ENCODE assay signal across 16 cellular contexts in the genomic region with DNA sequence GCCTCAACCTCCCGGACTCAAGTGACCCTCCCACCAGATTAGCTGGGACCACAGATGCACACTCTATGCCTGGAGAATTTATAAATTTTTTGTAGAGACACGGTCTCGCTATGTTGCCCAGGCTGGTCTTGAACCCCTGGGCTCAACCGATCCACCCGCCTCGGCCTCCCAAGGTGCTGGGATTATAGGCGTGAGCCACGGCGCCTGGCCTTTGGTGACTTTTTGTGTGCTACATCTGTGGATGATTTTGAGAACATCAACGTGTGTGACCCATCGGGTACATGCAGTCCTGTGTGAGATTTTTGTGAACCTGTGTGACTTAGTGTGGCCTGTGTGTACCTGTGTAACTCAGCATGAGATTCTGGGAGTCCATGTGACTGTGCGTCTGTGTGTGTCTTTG. TPM values are rescaled to one million over a fixed set of nuclear protein-coding genes. Genes with fewer than 3 reads are reported as not detected.
A peak's percentile ranks its signal among the peaks of the same experiment; 100 is the strongest.
DNase-seq lines count a peak whose midpoint lies in the region; ATAC-seq, FAIRE-seq and TF ChIP-seq lines count a peak whose summit lies in the region.
"Had no signal": no experiment of that assay in that cellular context is flagged by ENCODE, and none has a peak within 500 bp of the region (broad histone marks: within the 10 kb centered on the region; RNA-seq: fewer than 3 reads in every experiment).

No MANE protein-coding gene starts in this region.

- H3K9me3 ChIP-seq in HepG2 (ENCODE audit: low read length) = no peaks in the 10 kb centered on the region
- no peaks in the 10 kb centered on the region for H3K9me3 ChIP-seq in right lobe of liver
- no peaks in the 10 kb centered on the region for H3K9me3 ChIP-seq in neural progenitor cell (ENCODE audit: low read depth)
- H3K9me3 ChIP-seq: HAP-1 had no signal

- H3K36me3 ChIP-seq in HepG2 (replicated peaks in 1 of 2; ENCODE audit: control insufficient read depth in 1 of 2, insufficient read depth in 2 of 2, low read length in 2 of 2) (no peaks in the 10 kb centered on the region), right lobe of liver (no peaks in the 10 kb centered on the region), neural progenitor cell (no peaks in the 10 kb centered on the region)
- H3K36me3 ChIP-seq: HAP-1 had no signal

- H3F3A ChIP-seq in neural progenitor cell (ENCODE audit: low read depth) = peaks cover 6% of the 10 kb centered on the region

- no peak overlapping the region for H2AFZ ChIP-seq in HepG2 (ENCODE audit: low read length)
- no peak overlapping the region for H2AFZ ChIP-seq in neural progenitor cell (replicated peaks)

- intact Hi-C loops in HepG2 (cut with micrococcal nuclease; ENCODE audit: unreplicated experiment) (no loop called here), right lobe of liver (cut with DNase I) (no loop called here), dorsolateral prefrontal cortex (cut with DNase I) (no loop called here)

- TF ChIP-seq EP300 in HepG2 (IDR thresholded peaks at IDR 0.05; ENCODE audit: low read depth in 2 of 2, low read length in 2 of 2) (no peak), HepG2 (CRISPR knock-in tag; IDR thresholded peaks at IDR 0.05; ENCODE audit: borderline replicate concordance) (no peak)

- H3K4me1 ChIP-seq in HepG2 (ENCODE audit: insufficient read depth, low read length) = peaks cover 69% of the 10 kb centered on the region
- no peaks in the 10 kb centered on the region for H3K4me1 ChIP-seq in right lobe of liver
- H3K4me1 ChIP-seq in neural progenitor cell = no peaks in the 10 kb centered on the region

- H3K27ac ChIP-seq in HepG2 (ENCODE audit: extremely low read length, insufficient read depth, low read length) (no peak overlapping the region), right lobe of liver (no peak overlapping the region), dorsolateral prefrontal cortex (peak overlapping the region in 44 of 59 donors; percentile 18 to 99 (median 96)), neural progenitor cell (no peak overlapping the region)

- no peak for TF ChIP-seq RAD21 in HepG2 (CRISPR knock-in tag; IDR thresholded peaks at IDR 0.05)

- peaks cover 0 to 5% of the 10 kb centered on the region in 2 experiments; a peak in 1 of 5 replicates for H3K27me3 ChIP-seq in HepG2 (ENCODE audit: control insufficient read depth in 1 of 2, insufficient read depth in 2 of 2, low read length in 2 of 2)
- H3K27me3 ChIP-seq in right lobe of liver = no peaks in the 10 kb centered on the region
- no peaks in the 10 kb centered on the region for H3K27me3 ChIP-seq in dorsolateral prefrontal cortex
- H3K27me3 ChIP-seq in neural progenitor cell = peaks cover 100% of the 10 kb centered on the region

- BruUV-seq in HepG2 (replicated peaks; lab: Mats Ljungman, UMichigan) = no TSS peak

- H3K36me3 Mint-ChIP-seq in neural progenitor cell = no peaks in the 10 kb centered on the region

- H3K4me3 ChIP-seq in HepG2 (replicated peaks in 1 of 3; ENCODE audit: insufficient read depth in 1 of 3, low read depth in 2 of 3, low read length in 3 of 3) = peak overlapping the region in 2 of 3 experiments; percentile 18 to 22; a peak in 4 of 6 replicates
- H3K4me3 ChIP-seq in right lobe of liver = no peak overlapping the region
- H3K4me3 ChIP-seq in dorsolateral prefrontal cortex = no peak overlapping the region
- no peak overlapping the region for H3K4me3 ChIP-seq in neural progenitor cell
- H3K4me3 ChIP-seq: HAP-1 had no signal

- H3K4me1 Mint-ChIP-seq in neural progenitor cell = peaks cover 21% of the 10 kb centered on the region

- FAIRE-seq in HepG2 (lab: Jason Lieb, UNC) = no peak
- FAIRE-seq: GM12891, HTR-8/SVneo had no signal

- H3K4me2 ChIP-seq in HepG2 (ENCODE audit: low read depth, low read length) (peak overlapping the region; percentile 98), neural progenitor cell (no peak overlapping the region)

- H3K9me3 Mint-ChIP-seq in neural progenitor cell = peaks cover 5% of the 10 kb centered on the region
- H3K9me3 Mint-ChIP-seq: CD4-positive, alpha-beta T cell had no signal

- POLR2A ChIA-PET in HepG2 (lab: Yijun Ruan, JAX) = interaction anchor here (1.2 to 3.6 kb wide), 8 partner anchors 10 to 74 kb away, joined by 3 to 66 read pairs (median 11); no protein-coding TSS in a partner anchor

- DNase-seq in HepG2 (ENCODE audit: low spot score) (no peak), right lobe of liver (no peak), dorsolateral prefrontal cortex (no peak), neural progenitor cell (ENCODE audit: low spot score) (no peak), NCI-H1105 (lab: John Stamatoyannopoulos, UW) (no peak), amniotic stem cell (lab: John Stamatoyannopoulos, UW) (no peak), NOMO-1 treated with DMSO at 0.1 percent for 48 hours (lab: John Stamatoyannopoulos, UW; ENCODE audit: unreplicated experiment) (no peak)
- DNase-seq: 8988T; AML-193; CD4-positive, alpha-beta T cell; DMS79; GOT3 had no signal

- ATAC-seq in HepG2 = no peak
- no peak for ATAC-seq in right lobe of liver

- TF ChIP-seq POLR2A in HepG2 (IDR thresholded peaks at IDR 0.05; ENCODE audit: insufficient read depth in 1 of 2, low read depth in 2 of 2, low read length in 2 of 2) (no peak), right lobe of liver (IDR thresholded peaks at IDR 0.05) (no peak)

- WGBS in HepG2 (ENCODE audit: low lambda C conversion rate) = 87% methylated on average over 12 of the region's 12 CpGs
- WGBS in right lobe of liver (ENCODE audit: insufficient coverage, low coverage, low lambda C conversion rate, missing lambda C conversion rate) = 87% methylated on average over 11 of the region's 12 CpGs

- in situ Hi-C loops in HepG2 (cut with HindIII; ENCODE audit: extremely low pct_ligation_motif_present, low pct_unique_long_range_greater_than_20kb) = loop anchor here (5.0 kb wide), 2 partner anchors 36 to 76 kb away; no protein-coding TSS in a partner anchor

- H3K79me2 ChIP-seq in HepG2 (ENCODE audit: insufficient read depth, low read length) (no peaks in the 10 kb centered on the region), neural progenitor cell (ENCODE audit: low read depth) (no peaks in the 10 kb centered on the region)

- H3K27me3 Mint-ChIP-seq in neural progenitor cell (ENCODE audit: insufficient read depth, low read depth) = peaks cover 29% of the 10 kb centered on the region

- H3K9ac ChIP-seq in HepG2 (ENCODE audit: insufficient read depth, low read depth, low read length) (peak overlapping the region; percentile 52), neural progenitor cell (no peak overlapping the region)

- H3K27ac Mint-ChIP-seq in neural progenitor cell = no peak overlapping the region
- H3K27ac Mint-ChIP-seq: CD4-positive, alpha-beta T cell had no signal

- peak overlapping the region; percentile 2 for H3K4me3 Mint-ChIP-seq in neural progenitor cell
- H3K4me3 Mint-ChIP-seq: CD4-positive, alpha-beta T cell had no signal

- TF ChIP-seq CTCF in HepG2 (CRISPR knock-in tag; IDR thresholded peaks at IDR 0.05) = no peak
- no peak for TF ChIP-seq CTCF in right lobe of liver (IDR thresholded peaks at IDR 0.05)
- TF ChIP-seq CTCF in dorsolateral prefrontal cortex (IDR thresholded peaks at IDR 0.05 in 54 of 56, conservative IDR thresholded peaks at IDR 0.05 in 2 of 56; ENCODE audit: low read depth in 1 of 56, partially characterized antibody in 56 of 56) = no peak
- no peak for TF ChIP-seq CTCF in neural progenitor cell (IDR thresholded peaks at IDR 0.05)

- CTCF ChIA-PET in HepG2 (lab: Yijun Ruan, JAX; ENCODE audit: low intra/inter-chr PET ratio, low total read pairs) = no interaction called here

- H4K20me1 ChIP-seq in HepG2 (ENCODE audit: insufficient read depth, low read length) = no peaks in the 10 kb centered on the region
- peaks cover 5% of the 10 kb centered on the region for H4K20me1 ChIP-seq in neural progenitor cell (ENCODE audit: low read depth)

RNA-seq across cellular contexts. Expression of a gene that starts 8.5 kb away (rescaled TPM):
- total RNA-seq in HepG2 (2016; rRNA removed; fragmentation: Illumina TruSeq; extraction: Trizol) = 5.4 and 5.6 TPM in 2 replicates
- total RNA-seq in HepG2 (2016; cell fraction: cytosol; rRNA removed; fragmentation: Illumina TruSeq; extraction: Trizol; ENCODE audit: low read depth) = 16.3 and 20.2 TPM in 2 replicates
- total RNA-seq in HepG2 (2016; cell fraction: insoluble cytoplasmic fraction; rRNA removed; fragmentation: Illumina TruSeq; extraction: Trizol) = 4.6 and 4.7 TPM in 2 replicates
- 6.7 and 9.2 TPM in 2 replicates for total RNA-seq in HepG2 (2016; cell fraction: membrane; rRNA removed; fragmentation: Illumina TruSeq; extraction: Trizol)
- 4.9 and 6.0 TPM in 2 replicates for total RNA-seq in HepG2 (2016; cell fraction: nucleus; rRNA removed; fragmentation: Illumina TruSeq; extraction: Trizol)
- 3.0 and 3.4 TPM in 2 replicates for polyA plus RNA-seq in HepG2 (2011; rRNA removed)
- 1.4 and 1.6 TPM in 2 replicates for polyA plus RNA-seq in HepG2 (2011; cell fraction: cytosol; rRNA removed)
- polyA plus RNA-seq in HepG2 (2011; cell fraction: nucleus; rRNA removed) = 11.0 and 14.0 TPM in 2 replicates
- polyA plus RNA-seq in HepG2 (2012) = 9.0 and 12.2 TPM in 2 replicates
- 0.70 and 0.93 TPM in 2 replicates for polyA plus RNA-seq in HepG2 (2016; cell fraction: cytosol; fragmentation: Illumina TruSeq; extraction: Trizol; ENCODE audit: low read depth)
- 8.8 and 11.9 TPM in 2 replicates for polyA plus RNA-seq in HepG2 (2016; cell fraction: insoluble cytoplasmic fraction; fragmentation: Illumina TruSeq; extraction: Trizol; ENCODE audit: low read depth)
- 3.1 and 4.9 TPM in 2 replicates for polyA plus RNA-seq in HepG2 (2016; cell fraction: membrane; fragmentation: Illumina TruSeq; extraction: Trizol; ENCODE audit: low read depth)
- 14.6 and 14.7 TPM in 2 replicates for polyA plus RNA-seq in HepG2 (2016; cell fraction: nucleus; fragmentation: Illumina TruSeq; extraction: Trizol; ENCODE audit: insufficient read depth, low read depth)
- polyA minus RNA-seq in HepG2 (2011; rRNA and poly(A)+ RNA removed; ENCODE audit: low replicate concordance) = 0.82 and 6.2 TPM in 2 replicates
- 5.0 and 6.2 TPM in 2 replicates for polyA minus RNA-seq in HepG2 (2011; cell fraction: cytosol; rRNA and poly(A)+ RNA removed)
- polyA minus RNA-seq in HepG2 (2011; cell fraction: nucleus; rRNA and poly(A)+ RNA removed) = 6.8 and 7.7 TPM in 2 replicates
- total RNA-seq in right lobe of liver = 10 to 100 TPM; 20.3 to 40.0 (median 26.7) TPM
- 100 to 1,000 TPM; 219 to 402 (median 309) TPM for total RNA-seq in dorsolateral prefrontal cortex
- 0.06 TPM in 2 replicates for total RNA-seq in neural progenitor cell (ENCODE audit: low replicate concordance)

RNA-seq across cellular contexts. Expression of a gene that starts 17.4 kb away (rescaled TPM):
- total RNA-seq in HepG2 (2016; rRNA removed; fragmentation: Illumina TruSeq; extraction: Trizol) (not detected in 2 replicates), right lobe of liver (not detected), dorsolateral prefrontal cortex (1 to 10 TPM in 1 of 120 experiments, under 1 TPM in 49, not detected in 70; 0.14 to 1.1 (median 0.35) TPM), neural progenitor cell (ENCODE audit: low replicate concordance) (0.06 and 0.07 TPM in 2 replicates)
- not detected in 2 replicates for total RNA-seq in HepG2 (2016; cell fraction: cytosol; rRNA removed; fragmentation: Illumina TruSeq; extraction: Trizol; ENCODE audit: low read depth)
- not detected in 2 replicates for total RNA-seq in HepG2 (2016; cell fraction: insoluble cytoplasmic fraction; rRNA removed; fragmentation: Illumina TruSeq; extraction: Trizol)
- total RNA-seq in HepG2 (2016; cell fraction: membrane; rRNA removed; fragmentation: Illumina TruSeq; extraction: Trizol) = not detected in 2 replicates
- total RNA-seq in HepG2 (2016; cell fraction: nucleus; rRNA removed; fragmentation: Illumina TruSeq; extraction: Trizol) = not detected in 2 replicates
- polyA plus RNA-seq in HepG2 (2011; rRNA removed) = 0.04 TPM in 1 of 2 replicates, not detected in the other
- 0.03 and 0.04 TPM in 2 replicates for polyA plus RNA-seq in HepG2 (2011; cell fraction: cytosol; rRNA removed)
- polyA plus RNA-seq in HepG2 (2011; cell fraction: nucleus; rRNA removed) = 0.10 and 0.13 TPM in 2 replicates
- polyA plus RNA-seq in HepG2 (2012) = not detected in 2 replicates
- not detected in 2 replicates for polyA plus RNA-seq in HepG2 (2016; cell fraction: cytosol; fragmentation: Illumina TruSeq; extraction: Trizol; ENCODE audit: low read depth)
- not detected in 2 replicates for polyA plus RNA-seq in HepG2 (2016; cell fraction: insoluble cytoplasmic fraction; fragmentation: Illumina TruSeq; extraction: Trizol; ENCODE audit: low read depth)
- polyA plus RNA-seq in HepG2 (2016; cell fraction: membrane; fragmentation: Illumina TruSeq; extraction: Trizol; ENCODE audit: low read depth) = not detected in 2 replicates
- not detected in 2 replicates for polyA plus RNA-seq in HepG2 (2016; cell fraction: nucleus; fragmentation: Illumina TruSeq; extraction: Trizol; ENCODE audit: insufficient read depth, low read depth)
- polyA minus RNA-seq in HepG2 (2011; rRNA and poly(A)+ RNA removed; ENCODE audit: low replicate concordance) = 0.40 TPM in 1 of 2 replicates, not detected in the other
- polyA minus RNA-seq in HepG2 (2011; cell fraction: cytosol; rRNA and poly(A)+ RNA removed) = not detected in 2 replicates
- polyA minus RNA-seq in HepG2 (2011; cell fraction: nucleus; rRNA and poly(A)+ RNA removed) = not detected in 2 replicates
- total RNA-seq: CD4-positive, alpha-beta T cell; G401 had no signal

RNA-seq across cellular contexts. Expression of a gene that starts 29.7 kb away (rescaled TPM):
- total RNA-seq in HepG2 (2016; rRNA removed; fragmentation: Illumina TruSeq; extraction: Trizol) = 24.6 and 37.4 TPM in 2 replicates
- 14.3 and 14.8 TPM in 2 replicates for total RNA-seq in HepG2 (2016; cell fraction: cytosol; rRNA removed; fragmentation: Illumina TruSeq; extraction: Trizol; ENCODE audit: low read depth)
- total RNA-seq in HepG2 (2016; cell fraction: insoluble cytoplasmic fraction; rRNA removed; fragmentation: Illumina TruSeq; extraction: Trizol) = 25.1 and 41.7 TPM in 2 replicates
- total RNA-seq in HepG2 (2016; cell fraction: membrane; rRNA removed; fragmentation: Illumina TruSeq; extraction: Trizol) = 14.2 and 15.7 TPM in 2 replicates
- 8.8 and 9.5 TPM in 2 replicates for total RNA-seq in HepG2 (2016; cell fraction: nucleus; rRNA removed; fragmentation: Illumina TruSeq; extraction: Trizol)
- polyA plus RNA-seq in HepG2 (2011; rRNA removed) = 30.7 and 31.9 TPM in 2 replicates
- 33.0 and 52.1 TPM in 2 replicates for polyA plus RNA-seq in HepG2 (2011; cell fraction: cytosol; rRNA removed)
- polyA plus RNA-seq in HepG2 (2011; cell fraction: nucleus; rRNA removed) = 13.9 and 14.0 TPM in 2 replicates
- 19.0 and 20.6 TPM in 2 replicates for polyA plus RNA-seq in HepG2 (2012)
- polyA plus RNA-seq in HepG2 (2016; cell fraction: cytosol; fragmentation: Illumina TruSeq; extraction: Trizol; ENCODE audit: low read depth) = 24.7 and 26.7 TPM in 2 replicates
- polyA plus RNA-seq in HepG2 (2016; cell fraction: insoluble cytoplasmic fraction; fragmentation: Illumina TruSeq; extraction: Trizol; ENCODE audit: low read depth) = 71.6 and 84.3 TPM in 2 replicates
- 20.1 and 21.0 TPM in 2 replicates for polyA plus RNA-seq in HepG2 (2016; cell fraction: membrane; fragmentation: Illumina TruSeq; extraction: Trizol; ENCODE audit: low read depth)
- polyA plus RNA-seq in HepG2 (2016; cell fraction: nucleus; fragmentation: Illumina TruSeq; extraction: Trizol; ENCODE audit: insufficient read depth, low read depth) = 27.9 and 29.2 TPM in 2 replicates
- 6.2 and 12.6 TPM in 2 replicates for polyA minus RNA-seq in HepG2 (2011; rRNA and poly(A)+ RNA removed; ENCODE audit: low replicate concordance)
- polyA minus RNA-seq in HepG2 (2011; cell fraction: cytosol; rRNA and poly(A)+ RNA removed) = 9.9 and 11.7 TPM in 2 replicates
- polyA minus RNA-seq in HepG2 (2011; cell fraction: nucleus; rRNA and poly(A)+ RNA removed) = 3.2 and 3.7 TPM in 2 replicates
- 10 to 100 TPM in 3 of 6 experiments, 1 to 10 TPM in 3; 7.7 to 29.3 (median 10.0) TPM for total RNA-seq in right lobe of liver
- 10 to 100 TPM; 11.9 to 33.8 (median 19.3) TPM for total RNA-seq in dorsolateral prefrontal cortex
- total RNA-seq in neural progenitor cell (ENCODE audit: low replicate concordance) = 17.1 and 42.2 TPM in 2 replicates

RNA-seq across cellular contexts. Expression of a gene that starts 41.1 kb away (rescaled TPM):
- total RNA-seq in HepG2 (2016; rRNA removed; fragmentation: Illumina TruSeq; extraction: Trizol) (34.6 and 42.5 TPM in 2 replicates), right lobe of liver (10 to 100 TPM; 37.8 to 69.0 (median 52.9) TPM), dorsolateral prefrontal cortex (100 to 1,000 TPM in 46 of 120 experiments, 10 to 100 TPM in 74; 61.4 to 130 (median 95.7) TPM), neural progenitor cell (ENCODE audit: low replicate concordance) (37.7 and 54.9 TPM in 2 replicates)
- 64.7 and 77.4 TPM in 2 replicates for total RNA-seq in HepG2 (2016; cell fraction: cytosol; rRNA removed; fragmentation: Illumina TruSeq; extraction: Trizol; ENCODE audit: low read depth)
- total RNA-seq in HepG2 (2016; cell fraction: insoluble cytoplasmic fraction; rRNA removed; fragmentation: Illumina TruSeq; extraction: Trizol) = 29.6 and 43.3 TPM in 2 replicates
- 95.2 and 117 TPM in 2 replicates for total RNA-seq in HepG2 (2016; cell fraction: membrane; rRNA removed; fragmentation: Illumina TruSeq; extraction: Trizol)
- total RNA-seq in HepG2 (2016; cell fraction: nucleus; rRNA removed; fragmentation: Illumina TruSeq; extraction: Trizol) = 27.5 and 30.5 TPM in 2 replicates
- 50.3 and 54.2 TPM in 2 replicates for polyA plus RNA-seq in HepG2 (2011; rRNA removed)
- 51.8 and 73.5 TPM in 2 replicates for polyA plus RNA-seq in HepG2 (2011; cell fraction: cytosol; rRNA removed)
- polyA plus RNA-seq in HepG2 (2011; cell fraction: nucleus; rRNA removed) = 80.8 and 87.8 TPM in 2 replicates
- 95.7 and 105 TPM in 2 replicates for polyA plus RNA-seq in HepG2 (2012)
- polyA plus RNA-seq in HepG2 (2016; cell fraction: cytosol; fragmentation: Illumina TruSeq; extraction: Trizol; ENCODE audit: low read depth) = 137 and 157 TPM in 2 replicates
- polyA plus RNA-seq in HepG2 (2016; cell fraction: insoluble cytoplasmic fraction; fragmentation: Illumina TruSeq; extraction: Trizol; ENCODE audit: low read depth) = 55.9 and 73.5 TPM in 2 replicates
- 175 and 195 TPM in 2 replicates for polyA plus RNA-seq in HepG2 (2016; cell fraction: membrane; fragmentation: Illumina TruSeq; extraction: Trizol; ENCODE audit: low read depth)
- 90.3 and 97.5 TPM in 2 replicates for polyA plus RNA-seq in HepG2 (2016; cell fraction: nucleus; fragmentation: Illumina TruSeq; extraction: Trizol; ENCODE audit: insufficient read depth, low read depth)
- 54.6 and 102 TPM in 2 replicates for polyA minus RNA-seq in HepG2 (2011; rRNA and poly(A)+ RNA removed; ENCODE audit: low replicate concordance)
- polyA minus RNA-seq in HepG2 (2011; cell fraction: cytosol; rRNA and poly(A)+ RNA removed) = 52.5 and 54.0 TPM in 2 replicates
- polyA minus RNA-seq in HepG2 (2011; cell fraction: nucleus; rRNA and poly(A)+ RNA removed) = 20.0 and 27.4 TPM in 2 replicates

RNA-seq across cellular contexts. Expression of a gene that starts 48.3 kb away (rescaled TPM):
- 420 and 898 TPM in 2 replicates for total RNA-seq in HepG2 (2016; rRNA removed; fragmentation: Illumina TruSeq; extraction: Trizol)
- total RNA-seq in HepG2 (2016; cell fraction: cytosol; rRNA removed; fragmentation: Illumina TruSeq; extraction: Trizol; ENCODE audit: low read depth) = 227 and 266 TPM in 2 replicates
- total RNA-seq in HepG2 (2016; cell fraction: insoluble cytoplasmic fraction; rRNA removed; fragmentation: Illumina TruSeq; extraction: Trizol) = 389 and 943 TPM in 2 replicates
- total RNA-seq in HepG2 (2016; cell fraction: membrane; rRNA removed; fragmentation: Illumina TruSeq; extraction: Trizol) = 340 and 383 TPM in 2 replicates
- 693 and 829 TPM in 2 replicates for total RNA-seq in HepG2 (2016; cell fraction: nucleus; rRNA removed; fragmentation: Illumina TruSeq; extraction: Trizol)
- 842 and 934 TPM in 2 replicates for polyA plus RNA-seq in HepG2 (2011; rRNA removed)
- 752 and 842 TPM in 2 replicates for polyA plus RNA-seq in HepG2 (2011; cell fraction: cytosol; rRNA removed)
- 381 and 448 TPM in 2 replicates for polyA plus RNA-seq in HepG2 (2011; cell fraction: nucleus; rRNA removed)
- 606 and 725 TPM in 2 replicates for polyA plus RNA-seq in HepG2 (2012)
- polyA plus RNA-seq in HepG2 (2016; cell fraction: cytosol; fragmentation: Illumina TruSeq; extraction: Trizol; ENCODE audit: low read depth) = 313 and 359 TPM in 2 replicates
- polyA plus RNA-seq in HepG2 (2016; cell fraction: insoluble cytoplasmic fraction; fragmentation: Illumina TruSeq; extraction: Trizol; ENCODE audit: low read depth) = 478 and 547 TPM in 2 replicates
- 345 and 409 TPM in 2 replicates for polyA plus RNA-seq in HepG2 (2016; cell fraction: membrane; fragmentation: Illumina TruSeq; extraction: Trizol; ENCODE audit: low read depth)
- polyA plus RNA-seq in HepG2 (2016; cell fraction: nucleus; fragmentation: Illumina TruSeq; extraction: Trizol; ENCODE audit: insufficient read depth, low read depth) = 1,564 and 1,658 TPM in 2 replicates
- polyA minus RNA-seq in HepG2 (2011; rRNA and poly(A)+ RNA removed; ENCODE audit: low replicate concordance) = 932 and 1,241 TPM in 2 replicates
- polyA minus RNA-seq in HepG2 (2011; cell fraction: cytosol; rRNA and poly(A)+ RNA removed) = 408 and 482 TPM in 2 replicates
- polyA minus RNA-seq in HepG2 (2011; cell fraction: nucleus; rRNA and poly(A)+ RNA removed) = 228 and 256 TPM in 2 replicates
- 1,000 to 10,000 TPM in 3 of 6 experiments, 100 to 1,000 TPM in 3; 771 to 1,471 (median 1,008) TPM for total RNA-seq in right lobe of liver
- 100 to 1,000 TPM; 148 to 544 (median 264) TPM for total RNA-seq in dorsolateral prefrontal cortex
- 437 and 569 TPM in 2 replicates for total RNA-seq in neural progenitor cell (ENCODE audit: low replicate concordance)

Comparison
In these comparisons a context has a peak if more than half of its experiments do, and no peak if none do; other contexts are left out.
1. H3K4me3 ChIP-seq: peak in HepG2 (2 of 3); none in right lobe of liver (0 of 3), dorsolateral prefrontal cortex (0 of 59) and neural progenitor cell (single experiment).
2. H3K27ac ChIP-seq: peak in dorsolateral prefrontal cortex (44 of 59); none in HepG2 (single experiment), right lobe of liver (0 of 3) and neural progenitor cell (single experiment).
3. RNA of a gene that starts 8.5 kb away (total RNA-seq): 219 to 402 TPM in dorsolateral prefrontal cortex; 20.3 to 40.0 TPM in right lobe of liver, 4.6 to 20.2 TPM in HepG2 and 0.06 TPM in neural progenitor cell; every median in the first group is over 4 times any median in the second.